16 cellular contexts compared by ENCODE assay signal in genomic region chr2:206855585-206856433, GRCh38.
"Had no signal": no experiment of that assay in that cellular context is flagged by ENCODE, and none has a peak within 500 bp of the region (broad histone marks: within the 10 kb centered on the region; RNA-seq: fewer than 3 reads in every experiment).

No MANE protein-coding gene starts in this region.

- ATAC-seq: activated naive CD4-positive, alpha-beta T cell treated with anti-CD3 and anti-CD28 coated beads, Interleukin-2, amount 50 U/mL, for 72 hours; gastrocnemius medialis; stimulated activated memory B cell treated with anti-CD40 and anti-IgM and Interleukin-4, amounts not matched to agents 10 μg/mL and 1 μg/mL and 100 μg/mL, for 72 hours had no signal

- H3K27ac Mint-ChIP-seq: mesothelial cell of epicardium; neural progenitor cell; stimulated activated memory B cell treated with anti-CD40 and anti-IgM and Interleukin-4, amounts not matched to agents 10 μg/mL and 1 μg/mL and 100 μg/mL, for 72 hours had no signal

- H3K4me3 Mint-ChIP-seq: mesothelial cell of epicardium; neural progenitor cell; stimulated activated memory B cell treated with anti-CD40 and anti-IgM and Interleukin-4, amounts not matched to agents 10 μg/mL and 1 μg/mL and 100 μg/mL, for 72 hours had no signal

- H3K27me3 Mint-ChIP-seq: stimulated activated memory B cell treated with anti-CD40 and anti-IgM and Interleukin-4, amounts not matched to agents 10 μg/mL and 1 μg/mL and 100 μg/mL, for 72 hours had no signal

- DNase-seq: activated CD4-positive, alpha-beta T cell treated with anti-CD3 and anti-CD28 coated beads, Interleukin-2, amount 50 U/mL, for 4 hours; activated effector memory CD4-positive, alpha-beta T cell treated with Interleukin-2 at 50 U/mL for 16 hours; activated T-cell treated with anti-CD3 and anti-CD28 coated beads, Interleukin-2, amount 50 U/mL, for 1 hour; amygdala; gastrocnemius medialis; kidney; spleen; stimulated activated CD4-positive, alpha-beta T cell treated with anti-CD3 and anti-CD28 coated beads, Interleukin-1b, Interleukin-23, amount 100 ng/mL, for 48 hours; substantia nigra had no signal

- H2AFZ ChIP-seq: neural progenitor cell, parathyroid adenoma had no signal

- H3K4me2 ChIP-seq: neural progenitor cell had no signal

- H3K9me3 Mint-ChIP-seq: activated naive CD4-positive, alpha-beta T cell treated with anti-CD3 and anti-CD28 coated beads, Interleukin-2, amount 50 U/mL, for 72 hours; mesothelial cell of epicardium; neural progenitor cell; stimulated activated memory B cell treated with anti-CD40 and anti-IgM and Interleukin-4, amounts not matched to agents 10 μg/mL and 1 μg/mL and 100 μg/mL, for 72 hours had no signal

- H3K4me1 Mint-ChIP-seq: mesothelial cell of epicardium, neural progenitor cell had no signal

- H3K79me2 ChIP-seq: parathyroid adenoma had no signal

- H3K27me3 ChIP-seq: breast epithelium, gastrocnemius medialis, neural progenitor cell, spleen, upper lobe of left lung had no signal

- H3K9me3 ChIP-seq: breast epithelium, gastrocnemius medialis, spleen, upper lobe of left lung had no signal

- H3K36me3 Mint-ChIP-seq: activated naive CD4-positive, alpha-beta T cell treated with anti-CD3 and anti-CD28 coated beads, Interleukin-2, amount 50 U/mL, for 72 hours; mesothelial cell of epicardium; neural progenitor cell; stimulated activated memory B cell treated with anti-CD40 and anti-IgM and Interleukin-4, amounts not matched to agents 10 μg/mL and 1 μg/mL and 100 μg/mL, for 72 hours had no signal

- H3K4me3 ChIP-seq: breast epithelium, gastrocnemius medialis, neural progenitor cell, spleen, upper lobe of left lung had no signal

- H3K27ac ChIP-seq: breast epithelium, gastrocnemius medialis, neural progenitor cell, parathyroid adenoma, spleen, upper lobe of left lung had no signal

- H3K36me3 ChIP-seq: breast epithelium, gastrocnemius medialis, neural progenitor cell, spleen, upper lobe of left lung had no signal

- H3K4me1 ChIP-seq: breast epithelium, gastrocnemius medialis, neural progenitor cell, parathyroid adenoma, spleen, upper lobe of left lung had no signal
